In genomic region chr19:44532819-44533218, GRCh38 we compare ENCODE assay signal across 12 cellular contexts. TPM values are rescaled to one million over a fixed set of nuclear protein-coding genes. Genes with fewer than 3 reads are reported as not detected.
"Had no signal": no experiment of that assay in that cellular context is flagged by ENCODE, and none has a peak within 500 bp of the region (broad histone marks: within the 10 kb centered on the region; RNA-seq: fewer than 3 reads in every experiment).

No MANE protein-coding gene starts in this region.

- DNase-seq: GM23248, GOT3, H7, HFFc6, IMR-90, KG1 had no signal

- H3K27ac ChIP-seq: GM23248 had no signal

- H3K4me1 ChIP-seq: HAP-1 had no signal

- H3K36me3 ChIP-seq: HAP-1 had no signal

- H3K9me3 ChIP-seq: HAP-1 had no signal

- ATAC-seq: HCT116, K562 had no signal

- H3K4me3 ChIP-seq: GM23248, HAP-1, K562 had no signal

- FAIRE-seq: HTR-8/SVneo, K562 had no signal

RNA-seq across cellular contexts. Expression of gene CEACAM20, which starts 3.3 kb away (rescaled TPM):
- total RNA-seq: GM23248, H4, H7, HFFc6, HT-29, IMR-90, K562 had no signal
- polyA plus RNA-seq: GM23248, IMR-90, K562 had no signal
